ENCODE assay signal across 8 cellular contexts in the genomic region with DNA sequence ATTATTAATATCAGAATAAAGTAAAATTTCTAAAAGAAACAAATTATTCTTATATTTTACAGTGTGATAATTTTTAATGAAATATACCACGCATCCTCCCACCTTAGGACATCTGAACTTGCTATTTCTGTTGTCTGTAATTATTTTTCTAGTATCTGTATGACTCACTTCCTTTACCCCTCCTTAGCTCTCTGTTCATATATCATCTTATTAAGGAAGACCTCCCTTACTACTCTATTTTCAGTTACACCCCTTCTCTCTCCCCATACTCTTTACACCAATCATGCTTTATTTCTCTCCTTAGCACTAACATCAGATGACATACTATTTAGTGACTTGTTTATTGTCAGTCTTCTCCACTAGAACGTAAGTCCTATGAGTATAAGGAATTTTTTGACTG. TPM values are rescaled to one million over a fixed set of nuclear protein-coding genes. Genes with fewer than 3 reads are reported as not detected.
DNase-seq lines count a peak whose midpoint lies in the region; ATAC-seq and TF ChIP-seq lines count a peak whose summit lies in the region.

No MANE protein-coding gene starts in this region.

- H4K20me1 ChIP-seq in fibroblast of lung (ENCODE audit: control insufficient read depth, extremely low read depth, insufficient read depth, low read length), result no peaks in the 10 kb centered on the region

- H3K9ac ChIP-seq in fibroblast of lung (ENCODE audit: insufficient read depth, low read length), result no peak overlapping the region

- H3K36me3 ChIP-seq in fibroblast of lung (ENCODE audit: control insufficient read depth, insufficient read depth, low read length) (no peaks in the 10 kb centered on the region), MG63 (peaks cover 16% of the 10 kb centered on the region), BE2C (no peaks in the 10 kb centered on the region)

- no peak overlapping the region for H2AFZ ChIP-seq in fibroblast of lung (ENCODE audit: low read length)

- no peaks in the 10 kb centered on the region for H3K27me3 ChIP-seq in fibroblast of lung (ENCODE audit: control insufficient read depth, insufficient read depth, low read length)
- no peaks in the 10 kb centered on the region for H3K27me3 ChIP-seq in MG63
- no peaks in the 10 kb centered on the region for H3K27me3 ChIP-seq in BE2C

- H3K4me2 ChIP-seq in fibroblast of lung (ENCODE audit: extremely low read depth, insufficient read depth, low read length), result no peak overlapping the region

- H3K27ac ChIP-seq in fibroblast of lung (ENCODE audit: insufficient read depth, low read length), result no peak overlapping the region

- H3K9me3 ChIP-seq in fibroblast of lung (ENCODE audit: control insufficient read depth, insufficient read depth, low read depth, low read length), result no peaks in the 10 kb centered on the region
- H3K9me3 ChIP-seq in MG63, result no peaks in the 10 kb centered on the region
- no peaks in the 10 kb centered on the region for H3K9me3 ChIP-seq in BE2C

- DNase-seq in fibroblast of lung (ENCODE audit: low read depth in 2 of 2), result peak; percentile 26 to 31
- DNase-seq in MG63, result no peak
- DNase-seq in HuH-7 (ENCODE audit: low spot score), result no peak
- DNase-seq in BE2C, result no peak

- H3K4me1 ChIP-seq in fibroblast of lung (ENCODE audit: control insufficient read depth, extremely low read depth, insufficient read depth, low read length) (no peaks in the 10 kb centered on the region), BE2C (no peaks in the 10 kb centered on the region; the same call in 1 of the 2 replicates)

- TF ChIP-seq CTCF in fibroblast of lung (conservative IDR thresholded peaks at IDR 0.05 in 1 of 2, IDR thresholded peaks at IDR 0.05 in 1 of 2; ENCODE audit: low read depth in 1 of 2, low read length in 2 of 2) (no peak), BE2C (IDR thresholded peaks at IDR 0.05; ENCODE audit: low read depth, low read length) (no peak)

- H3K4me3 ChIP-seq in fibroblast of lung (replicated peaks in 1 of 4; ENCODE audit: control extremely low read depth in 1 of 4, insufficient read depth in 1 of 4, low read depth in 3 of 4, low read length in 4 of 4), result no peak overlapping the region
- H3K4me3 ChIP-seq in MG63, result no peak overlapping the region
- H3K4me3 ChIP-seq in BE2C (ENCODE audit: low read depth, low read length), result no peak overlapping the region

- H3K79me2 ChIP-seq in fibroblast of lung (ENCODE audit: control insufficient read depth, insufficient read depth, low read length), result no peaks in the 10 kb centered on the region

- peak; percentile 94 for ATAC-seq in GM18511 (IDR thresholded peaks at IDR 0.05; ENCODE audit: unreplicated experiment)
- ATAC-seq in GM21529 (IDR thresholded peaks at IDR 0.05; ENCODE audit: unreplicated experiment), result peak; percentile 88
- peak; percentile 88 for ATAC-seq in HG03280 (IDR thresholded peaks at IDR 0.05; ENCODE audit: unreplicated experiment)
- no peak for ATAC-seq in activated CD4-positive, CD25-positive, alpha-beta regulatory T cell treated with anti-CD3 and anti-CD28 coated beads, Interleukin-2, amount 50 U/mL, for 24 hours

RNA-seq across cellular contexts. Expression of a gene that starts 34.2 kb away (rescaled TPM):
- under 0.01 TPM in 1 of 2 replicates, not detected in the other for total RNA-seq in fibroblast of lung
- not detected in 2 replicates for polyA plus RNA-seq in fibroblast of lung
- polyA plus RNA-seq in fibroblast of lung (2012), result not detected in 2 replicates
- polyA minus RNA-seq in fibroblast of lung (ENCODE audit: low replicate concordance), result not detected in 2 replicates
- total RNA-seq in MG63 (2014; rRNA removed; shearing (Covaris generic); ENCODE audit: low replicate concordance), result not detected in 2 replicates
- polyA plus RNA-seq in BE2C (2012; ENCODE audit: insufficient read depth, insufficient read length, low read depth), result 5.5 TPM

Comparison
In these comparisons a context has a peak if more than half of its experiments do, and no peak if none do; other contexts are left out.
1. ATAC-seq: peak in GM18511 (single experiment), GM21529 (single experiment) and HG03280 (single experiment); none in activated CD4-positive, CD25-positive, alpha-beta regulatory T cell treated with anti-CD3 and anti-CD28 coated beads, Interleukin-2, amount 50 U/mL, for 24 hours (0 of 2).
2. DNase-seq: peak in fibroblast of lung (2 of 2); none in MG63 (single experiment), HuH-7 (single experiment) and BE2C (single experiment).